Comparison of ENCODE assay signal across 17 cellular contexts in genomic region chr13:44401577-44401976, GRCh38. TPM values are rescaled to one million over a fixed set of nuclear protein-coding genes. Genes with fewer than 3 reads are reported as not detected.
DNase-seq lines count a peak whose midpoint lies in the region; TF ChIP-seq lines count a peak whose summit lies in the region.
"Had no signal": no experiment of that assay in that cellular context is flagged by ENCODE, and none has a peak within 500 bp of the region (broad histone marks: within the 10 kb centered on the region; RNA-seq: fewer than 3 reads in every experiment).

No MANE protein-coding gene starts in this region.

- no peaks in the 10 kb centered on the region for H3K36me3 Mint-ChIP-seq in MCF 10A (ENCODE audit: insufficient read depth, unreplicated experiment)
- H3K36me3 Mint-ChIP-seq in nephron (ENCODE audit: low read depth), result no peaks in the 10 kb centered on the region
- H3K36me3 Mint-ChIP-seq: CD14-positive monocyte; CD4-positive, alpha-beta memory T cell had no signal

- no peak for TF ChIP-seq POLR2A in breast epithelium (IDR thresholded peaks at IDR 0.05)
- no peak for TF ChIP-seq POLR2A in thyroid gland (IDR thresholded peaks at IDR 0.05)

- H3K9me3 Mint-ChIP-seq in MCF 10A (ENCODE audit: unreplicated experiment), result no peaks in the 10 kb centered on the region
- H3K9me3 Mint-ChIP-seq in nephron, result no peaks in the 10 kb centered on the region
- H3K9me3 Mint-ChIP-seq: CD14-positive monocyte; CD4-positive, alpha-beta memory T cell; H9 had no signal

- H3K4me1 Mint-ChIP-seq in MCF 10A (ENCODE audit: insufficient read depth, unreplicated experiment) (no peaks in the 10 kb centered on the region), nephron (peaks cover 68% of the 10 kb centered on the region)
- H3K4me1 Mint-ChIP-seq: CD4-positive, alpha-beta memory T cell had no signal

- H3K27me3 Mint-ChIP-seq in MCF 10A (ENCODE audit: insufficient read depth, unreplicated experiment), result no peaks in the 10 kb centered on the region
- H3K27me3 Mint-ChIP-seq in nephron (ENCODE audit: low read depth), result peaks cover 23% of the 10 kb centered on the region

- H3K4me1 ChIP-seq in breast epithelium, result peaks cover 6 to 12% of the 10 kb centered on the region in 2 donors
- peaks cover 43 to 69% of the 10 kb centered on the region in 2 donors for H3K4me1 ChIP-seq in thyroid gland
- H3K4me1 ChIP-seq in colonic mucosa, result no peaks in the 10 kb centered on the region

- WGBS in thyroid gland, 2 donors, result 65 to 67% methylated on average over 2 of the region's 2 CpGs

- no peak for TF ChIP-seq CTCF in breast epithelium (IDR thresholded peaks at IDR 0.05)
- TF ChIP-seq CTCF in MCF 10A (IDR thresholded peaks at IDR 0.05; ENCODE audit: unreplicated experiment), result no peak
- no peak for TF ChIP-seq CTCF in nephron (IDR thresholded peaks at IDR 0.05; ENCODE audit: unreplicated experiment in 3 of 3)
- no peak for TF ChIP-seq CTCF in thyroid gland (IDR thresholded peaks at IDR 0.05)
- TF ChIP-seq CTCF in colonic mucosa (IDR thresholded peaks at IDR 0.05), result no peak

- intact Hi-C loops in breast epithelium (cut with DNase I; ENCODE audit: low total_unique reads), result no loop called here
- intact Hi-C loops in MCF 10A (cut with micrococcal nuclease), result no loop called here
- intact Hi-C loops in thyroid gland (cut with DNase I), result no loop called here
- intact Hi-C loops in colonic mucosa (cut with DNase I), result no loop called here

- no peak overlapping the region for H3K9ac ChIP-seq in colonic mucosa (ENCODE audit: low read depth in 2 of 2, low read length in 2 of 2)
- H3K9ac ChIP-seq: BLaER1 had no signal

- H3K27ac ChIP-seq in breast epithelium (peak overlapping the region; percentile 86 to 92), thyroid gland (peak overlapping the region in 2 of 3 donors; percentile 7 to 77), colonic mucosa (no peak overlapping the region)
- H3K27ac ChIP-seq: BLaER1 had no signal

- CTCF ChIA-PET in MCF 10A (lab: Yijun Ruan, JAX), result no interaction called here

- no TSS peak for BruUV-seq in MCF 10A (replicated peaks; lab: Mats Ljungman, UMichigan)

- H3K4me3 Mint-ChIP-seq in MCF 10A (ENCODE audit: unreplicated experiment) (no peak overlapping the region), nephron (no peak overlapping the region)
- H3K4me3 Mint-ChIP-seq: CD14-positive monocyte; CD4-positive, alpha-beta memory T cell; H9 had no signal

- DNase-seq in breast epithelium (ENCODE audit: low spot score in 2 of 2) (no peak), MCF 10A (ENCODE audit: unreplicated experiment) (no peak), RPMI8226 (peak; percentile 40), thyroid gland (peak; percentile 29 to 41), colonic mucosa (no peak), retina (no peak)
- DNase-seq in stimulated activated CD4-positive, alpha-beta T cell treated with anti-CD3 and anti-CD28 coated beads, Interleukin-4, amount 100 ng/mL, for 24 hours, result no peak
- DNase-seq: 8988T; Calu3; CD4-positive, alpha-beta memory T cell; DMS79 treated with DMSO at 0.1 percent for 48 hours; GF-D8; GOT3; H9 had no signal

- no peak overlapping the region for H3K4me3 ChIP-seq in breast epithelium
- H3K4me3 ChIP-seq in thyroid gland (replicated peaks in 1 of 3), result no peak overlapping the region
- H3K4me3 ChIP-seq in colonic mucosa, result no peak overlapping the region
- H3K4me3 ChIP-seq: BLaER1 had no signal

- no peak overlapping the region for H3K27ac Mint-ChIP-seq in MCF 10A (ENCODE audit: low read depth, unreplicated experiment)
- peak overlapping the region; percentile 6 to 88 (median 80) for H3K27ac Mint-ChIP-seq in nephron
- H3K27ac Mint-ChIP-seq: CD14-positive monocyte; CD4-positive, alpha-beta memory T cell; H9 had no signal

- H3K27me3 ChIP-seq in breast epithelium (no peaks in the 10 kb centered on the region), thyroid gland (no peaks in the 10 kb centered on the region), colonic mucosa (no peaks in the 10 kb centered on the region)

- POLR2A ChIA-PET in MCF 10A (lab: Yijun Ruan, JAX), result interaction anchor here (1.0 kb wide), 1 partner anchor 34 kb away, joined by 5 read pairs; no protein-coding TSS in a partner anchor

- H3K36me3 ChIP-seq in breast epithelium (no peaks in the 10 kb centered on the region), thyroid gland (no peaks in the 10 kb centered on the region), colonic mucosa (no peaks in the 10 kb centered on the region)
- H3K36me3 ChIP-seq: BLaER1 had no signal

- H3K9me3 ChIP-seq in breast epithelium, result no peaks in the 10 kb centered on the region
- no peaks in the 10 kb centered on the region for H3K9me3 ChIP-seq in thyroid gland
- no peaks in the 10 kb centered on the region for H3K9me3 ChIP-seq in colonic mucosa
- H3K9me3 ChIP-seq: BLaER1 had no signal

RNA-seq across cellular contexts. Expression of gene SERP2, which starts 28.0 kb away (rescaled TPM):
- total RNA-seq in breast epithelium (1 to 10 TPM; 2.6 to 6.9 (median 6.4) TPM), MCF 10A (2022) (not detected in 2 replicates), thyroid gland (1 to 10 TPM in 3 of 4 donors, not detected in 1; 3.6 to 5.7 (median 4.7) TPM), colonic mucosa (1 to 10 TPM; 1.6 to 2.7 TPM)
- total RNA-seq: Calu3; CD4-positive, alpha-beta memory T cell had no signal

Comparison
In these comparisons a context has a peak if more than half of its experiments do, and no peak if none do; other contexts are left out.
1. DNase-seq: peak in RPMI8226 (single experiment) and thyroid gland (2 of 2); none in breast epithelium (0 of 2), MCF 10A (single experiment), colonic mucosa (single experiment), stimulated activated CD4-positive, alpha-beta T cell treated with anti-CD3 and anti-CD28 coated beads, Interleukin-4, amount 100 ng/mL, for 24 hours (single experiment) and retina (single experiment).